Comparison of ENCODE assay signal across 16 cellular contexts in the genomic region with DNA sequence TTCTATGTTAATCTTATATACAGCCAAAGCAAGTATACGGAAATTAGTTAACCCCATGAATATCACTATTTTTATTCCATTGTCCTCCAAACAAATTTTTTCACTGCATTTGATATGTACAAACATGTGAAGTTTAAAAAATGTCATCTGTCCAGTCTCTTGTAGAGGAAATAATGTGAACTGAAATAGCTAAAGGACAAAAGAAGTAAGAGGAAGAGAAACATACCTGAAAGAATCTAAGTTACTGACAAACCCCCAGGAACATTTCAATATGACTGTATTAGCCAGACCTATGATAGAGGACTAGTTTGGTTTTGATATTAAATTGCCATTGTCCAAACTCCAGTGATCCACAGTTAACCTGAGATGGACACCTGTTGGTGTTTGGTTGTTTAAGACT.
"Had no signal": no experiment of that assay in that cellular context is flagged by ENCODE, and none has a peak within 500 bp of the region (broad histone marks: within the 10 kb centered on the region; RNA-seq: fewer than 3 reads in every experiment).

No MANE protein-coding gene starts in this region.

- ATAC-seq: activated T-cell treated with anti-CD3 and anti-CD28 coated beads, Interleukin-2, amount 50 U/mL, for 72 hours; naive thymus-derived CD8-positive, alpha-beta T cell; sciatic nerve had no signal

- H3K27me3 Mint-ChIP-seq: activated naive CD8-positive, alpha-beta T cell; stimulated activated naive CD8-positive, alpha-beta T cell treated with anti-CD3 and anti-CD28 coated beads, Interleukin-15, amount 100 ng/mL, for 72 hours had no signal

- H3K27ac Mint-ChIP-seq: activated CD4-positive, alpha-beta T cell treated with anti-CD3 and anti-CD28 coated beads, Interleukin-2, amount 10 ng/mL, durations not matched to agents 7 days and 5 days; activated naive CD8-positive, alpha-beta T cell; activated T-cell treated with anti-CD3 and anti-CD28 coated beads, Interleukin-2, amount 50 U/mL, for 72 hours had no signal

- H3K4me3 Mint-ChIP-seq: activated CD4-positive, alpha-beta T cell treated with anti-CD3 and anti-CD28 coated beads, Interleukin-2, amount 10 ng/mL, durations not matched to agents 7 days and 5 days; activated naive CD8-positive, alpha-beta T cell; activated T-cell treated with anti-CD3 and anti-CD28 coated beads, Interleukin-2, amount 50 U/mL, for 72 hours; naive thymus-derived CD8-positive, alpha-beta T cell; stimulated activated naive CD8-positive, alpha-beta T cell treated with anti-CD3 and anti-CD28 coated beads, Interleukin-15, amount 100 ng/mL, for 72 hours had no signal

- H3K4me1 Mint-ChIP-seq: activated CD4-positive, alpha-beta T cell treated with anti-CD3 and anti-CD28 coated beads, Interleukin-2, amount 10 ng/mL, durations not matched to agents 7 days and 5 days had no signal

- DNase-seq: activated CD4-positive, alpha-beta T cell treated with anti-CD3 and anti-CD28 coated beads, Interleukin-2, amount 10 ng/mL, durations not matched to agents 7 days and 5 days; activated CD4-positive, CD25-positive, alpha-beta regulatory T cell; activated CD8-positive, alpha-beta memory T cell treated with anti-CD3 and anti-CD28 coated beads, Interleukin-2, amount 50 U/mL, for 48 hours; activated gamma-delta T cell; activated T-cell treated with anti-CD3 and anti-CD28 coated beads, Interleukin-2, amount 50 U/mL, for 72 hours; amygdala; central memory CD4-positive, alpha-beta T cell; colonic mucosa; hypothalamus; kidney; left ventricle myocardium inferior; naive thymus-derived CD8-positive, alpha-beta T cell; stimulated activated naive CD8-positive, alpha-beta T cell treated with anti-CD3 and anti-CD28 coated beads, Interleukin-15, amount 100 ng/mL, for 72 hours; upper lobe of left lung had no signal
